37 cellular contexts compared by ENCODE assay signal in the genomic region with DNA sequence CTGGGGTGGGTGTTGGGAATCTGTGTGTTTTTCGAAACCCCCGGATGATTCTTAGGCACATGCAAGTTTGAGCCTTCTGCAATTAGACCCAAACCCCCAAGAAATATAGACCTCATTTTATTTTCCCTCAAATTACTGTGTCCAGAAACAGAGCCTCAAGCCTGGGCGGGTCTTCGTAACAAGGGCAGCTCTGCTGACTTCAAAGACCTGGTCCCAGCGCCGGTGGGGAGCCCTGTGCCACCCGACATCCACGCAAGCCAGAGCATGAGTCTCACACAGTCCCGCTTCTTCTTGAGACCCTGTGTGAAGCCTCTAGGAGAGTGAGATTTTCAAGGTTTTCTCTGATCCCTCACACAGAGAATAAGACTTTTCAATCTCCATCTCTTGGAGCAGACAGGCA.
"Had no signal": no experiment of that assay in that cellular context is flagged by ENCODE, and none has a peak within 500 bp of the region (broad histone marks: within the 10 kb centered on the region; RNA-seq: fewer than 3 reads in every experiment).

No MANE protein-coding gene starts in this region.

- ATAC-seq: activated CD8-positive, alpha-beta memory T cell treated with anti-CD3 and anti-CD28 coated beads, Interleukin-2, amount 10 ng/mL, durations not matched to agents 7 days and 5 days; activated CD8-positive, alpha-beta T cell treated with anti-CD3 and anti-CD28 coated beads for 36 hours; activated naive CD8-positive, alpha-beta T cell treated with anti-CD3 and anti-CD28 coated beads, Interleukin-2, amount 50 U/mL, for 24 hours; T-cell had no signal

- H3K9me3 Mint-ChIP-seq: activated B cell treated with CpG ODN at 0.5 μM for 24 hours; activated CD4-positive, alpha-beta memory T cell treated with anti-CD3 and anti-CD28 coated beads for 36 hours; activated CD4-positive, alpha-beta T cell treated with anti-CD3 and anti-CD28 coated beads, Interleukin-2, amount 10 ng/mL, durations not matched to agents 24 days and 14 days; activated CD8-positive, alpha-beta T cell treated with anti-CD3 and anti-CD28 coated beads for 36 hours; activated naive CD4-positive, alpha-beta T cell treated with anti-CD3 and anti-CD28 coated beads, Interleukin-2, amount 10 ng/mL, durations not matched to agents 7 days and 5 days; activated naive CD4-positive, alpha-beta T cell treated with anti-CD3 and anti-CD28 coated beads, Interleukin-2, amount 50 U/mL, for 24 hours; activated naive CD8-positive, alpha-beta T cell treated with anti-CD3 and anti-CD28 coated beads, Interleukin-2, amount 10 ng/mL, durations not matched to agents 7 days and 5 days; activated naive CD8-positive, alpha-beta T cell treated with anti-CD3 and anti-CD28 coated beads, Interleukin-2, amount 50 U/mL, for 24 hours; activated T-cell treated with anti-CD3 and anti-CD28 coated beads, Interleukin-2, amount 50 U/mL, for 24 hours; activated T-helper 2 cell treated with anti-CD3 and anti-CD28 coated beads, Interferon-gamma antibody, Interleukin-2, Interleukin-4, amounts not matched to agents 10 μg/mL and 5 μg/mL and 100 μg/mL, durations not matched to agents 14 hours and 24 hours and 36 hours; central memory CD8-positive, alpha-beta T cell; T-cell; T-helper 2 cell treated with Interferon-gamma antibody and Interleukin-4, amounts not matched to agents 5 μg/mL and 100 μg/mL, for 36 hours had no signal

- H3K36me3 Mint-ChIP-seq: activated CD4-positive, alpha-beta memory T cell treated with anti-CD3 and anti-CD28 coated beads for 36 hours; activated CD8-positive, alpha-beta memory T cell treated with anti-CD3 and anti-CD28 coated beads, Interleukin-2, amount 10 ng/mL, durations not matched to agents 7 days and 5 days; activated naive CD4-positive, alpha-beta T cell treated with anti-CD3 and anti-CD28 coated beads, Interleukin-2, amount 10 ng/mL, durations not matched to agents 7 days and 5 days; activated naive CD4-positive, alpha-beta T cell treated with anti-CD3 and anti-CD28 coated beads, Interleukin-2, amount 50 U/mL, for 24 hours; activated naive CD8-positive, alpha-beta T cell; activated naive CD8-positive, alpha-beta T cell treated with anti-CD3 and anti-CD28 coated beads, Interleukin-2, amount 10 ng/mL, durations not matched to agents 7 days and 5 days; brain; T-cell had no signal

- H3K27me3 Mint-ChIP-seq: activated B cell treated with CpG ODN at 0.5 μM for 24 hours; activated CD4-positive, alpha-beta memory T cell treated with anti-CD3 and anti-CD28 coated beads for 36 hours; activated CD8-positive, alpha-beta memory T cell treated with anti-CD3 and anti-CD28 coated beads, Interleukin-2, amount 10 ng/mL, durations not matched to agents 7 days and 5 days; activated naive CD4-positive, alpha-beta T cell treated with anti-CD3 and anti-CD28 coated beads, Interleukin-2, amount 10 ng/mL, durations not matched to agents 7 days and 5 days; activated naive CD4-positive, alpha-beta T cell treated with anti-CD3 and anti-CD28 coated beads, Interleukin-2, amount 50 U/mL, for 24 hours; activated naive CD8-positive, alpha-beta T cell treated with anti-CD3 and anti-CD28 coated beads, Interleukin-2, amount 50 U/mL, for 24 hours; brain had no signal

- FAIRE-seq: bronchial epithelial cell, TTC549 had no signal

- H3K4me3 ChIP-seq: ascending aorta, cardiac muscle cell had no signal

- H3K27ac Mint-ChIP-seq: activated B cell treated with CpG ODN at 0.5 μM for 24 hours; activated CD4-positive, alpha-beta memory T cell treated with anti-CD3 and anti-CD28 coated beads for 36 hours; activated CD4-positive, alpha-beta T cell treated with anti-CD3 and anti-CD28 coated beads, Interleukin-2, amount 10 ng/mL, durations not matched to agents 24 days and 14 days; activated CD8-positive, alpha-beta memory T cell treated with anti-CD3 and anti-CD28 coated beads, Interleukin-2, amount 10 ng/mL, durations not matched to agents 7 days and 5 days; activated CD8-positive, alpha-beta T cell treated with anti-CD3 and anti-CD28 coated beads for 36 hours; activated naive CD4-positive, alpha-beta T cell treated with anti-CD3 and anti-CD28 coated beads, Interleukin-2, amount 10 ng/mL, durations not matched to agents 7 days and 5 days; activated naive CD4-positive, alpha-beta T cell treated with anti-CD3 and anti-CD28 coated beads, Interleukin-2, amount 50 U/mL, for 24 hours; activated naive CD8-positive, alpha-beta T cell; activated naive CD8-positive, alpha-beta T cell treated with anti-CD3 and anti-CD28 coated beads, Interleukin-2, amount 10 ng/mL, durations not matched to agents 7 days and 5 days; activated naive CD8-positive, alpha-beta T cell treated with anti-CD3 and anti-CD28 coated beads, Interleukin-2, amount 50 U/mL, for 24 hours; activated T-cell treated with anti-CD3 and anti-CD28 coated beads, Interleukin-2, amount 50 U/mL, for 24 hours; activated T-helper 2 cell treated with anti-CD3 and anti-CD28 coated beads, Interferon-gamma antibody, Interleukin-2, Interleukin-4, amounts not matched to agents 10 μg/mL and 5 μg/mL and 100 μg/mL, durations not matched to agents 14 hours and 24 hours and 36 hours; brain; T-cell; T-helper 2 cell treated with Interferon-gamma antibody and Interleukin-4, amounts not matched to agents 5 μg/mL and 100 μg/mL, for 36 hours had no signal

- H3K27me3 ChIP-seq: ascending aorta, cardiac muscle cell had no signal

- H3K4me1 ChIP-seq: ascending aorta had no signal

- H3K9me3 ChIP-seq: ascending aorta had no signal

- H3K27ac ChIP-seq: ascending aorta, cardiac muscle cell, VCaP had no signal

- H3K4me3 Mint-ChIP-seq: activated B cell treated with CpG ODN at 0.5 μM for 24 hours; activated CD4-positive, alpha-beta memory T cell treated with anti-CD3 and anti-CD28 coated beads for 36 hours; activated CD4-positive, alpha-beta T cell treated with anti-CD3 and anti-CD28 coated beads, Interleukin-2, amount 10 ng/mL, durations not matched to agents 24 days and 14 days; activated CD8-positive, alpha-beta memory T cell treated with anti-CD3 and anti-CD28 coated beads, Interleukin-2, amount 10 ng/mL, durations not matched to agents 7 days and 5 days; activated CD8-positive, alpha-beta T cell treated with anti-CD3 and anti-CD28 coated beads for 36 hours; activated naive CD4-positive, alpha-beta T cell treated with anti-CD3 and anti-CD28 coated beads, Interleukin-2, amount 10 ng/mL, durations not matched to agents 7 days and 5 days; activated naive CD4-positive, alpha-beta T cell treated with anti-CD3 and anti-CD28 coated beads, Interleukin-2, amount 50 U/mL, for 24 hours; activated naive CD8-positive, alpha-beta T cell; activated naive CD8-positive, alpha-beta T cell treated with anti-CD3 and anti-CD28 coated beads, Interleukin-2, amount 10 ng/mL, durations not matched to agents 7 days and 5 days; activated naive CD8-positive, alpha-beta T cell treated with anti-CD3 and anti-CD28 coated beads, Interleukin-2, amount 50 U/mL, for 24 hours; activated T-cell treated with anti-CD3 and anti-CD28 coated beads, Interleukin-2, amount 50 U/mL, for 24 hours; brain; central memory CD8-positive, alpha-beta T cell; T-cell; T-helper 2 cell treated with Interferon-gamma antibody and Interleukin-4, amounts not matched to agents 5 μg/mL and 100 μg/mL, for 36 hours had no signal

- DNase-seq: activated B cell treated with CpG ODN at 0.5 μM for 24 hours; activated CD4-positive, alpha-beta memory T cell treated with anti-CD3 and anti-CD28 coated beads for 36 hours; activated CD4-positive, alpha-beta T cell treated with anti-CD3 and anti-CD28 coated beads for 4 hours; activated CD4-positive, alpha-beta T cell treated with anti-CD3 and anti-CD28 coated beads, Interleukin-2, amount 10 ng/mL, durations not matched to agents 24 days and 14 days; activated CD4-positive, alpha-beta T cell treated with anti-CD3 and anti-CD28 coated beads, Interleukin-2, amount 50 U/mL, for 1 hour; activated CD4-positive, alpha-beta T cell treated with anti-CD3 and anti-CD28 coated beads, Interleukin-2, amount 50 U/mL, for 4 hours; activated CD4-positive, CD25-positive, alpha-beta regulatory T cell treated with anti-CD3 and anti-CD28 coated beads, Interleukin-2, amount 50 U/mL, for 72 hours; activated CD8-positive, alpha-beta memory T cell treated with anti-CD3 and anti-CD28 coated beads for 24 hours; activated CD8-positive, alpha-beta memory T cell treated with anti-CD3 and anti-CD28 coated beads, Interleukin-2, amount 10 ng/mL, durations not matched to agents 7 days and 5 days; activated CD8-positive, alpha-beta memory T cell treated with anti-CD3 and anti-CD28 coated beads, Interleukin-2, amount 50 U/mL, for 48 hours; activated CD8-positive, alpha-beta T cell treated with anti-CD3 and anti-CD28 coated beads for 36 hours; activated effector memory CD4-positive, alpha-beta T cell treated with Interleukin-2 at 50 U/mL for 16 hours; activated gamma-delta T cell; activated naive CD4-positive, alpha-beta T cell treated with anti-CD3 and anti-CD28 coated beads, Interleukin-2, amount 10 ng/mL, durations not matched to agents 7 days and 5 days; activated naive CD4-positive, alpha-beta T cell treated with Interleukin-2 at 50 U/mL for 16 hours; activated naive CD8-positive, alpha-beta T cell treated with anti-CD3 and anti-CD28 coated beads, Interleukin-2, amount 10 ng/mL, durations not matched to agents 7 days and 5 days; activated naive CD8-positive, alpha-beta T cell treated with anti-CD3 and anti-CD28 coated beads, Interleukin-2, amount 50 U/mL, for 24 hours; activated T-cell treated with anti-CD3 and anti-CD28 coated beads, Interleukin-2, amount 50 U/mL, for 24 hours; activated T-cell treated with anti-CD3 and anti-CD28 coated beads, Interleukin-2, amount 50 U/mL, for 48 hours; amygdala; anterior cingulate cortex; caudate nucleus; cerebellar nuclear complex; T-cell; T-helper 2 cell; T-helper 9 cell had no signal

- H3K4me1 Mint-ChIP-seq: activated B cell treated with CpG ODN at 0.5 μM for 24 hours; activated CD4-positive, alpha-beta T cell treated with anti-CD3 and anti-CD28 coated beads, Interleukin-2, amount 10 ng/mL, durations not matched to agents 24 days and 14 days; activated naive CD4-positive, alpha-beta T cell treated with anti-CD3 and anti-CD28 coated beads, Interleukin-2, amount 10 ng/mL, durations not matched to agents 7 days and 5 days; activated naive CD4-positive, alpha-beta T cell treated with anti-CD3 and anti-CD28 coated beads, Interleukin-2, amount 50 U/mL, for 24 hours; activated naive CD8-positive, alpha-beta T cell treated with anti-CD3 and anti-CD28 coated beads, Interleukin-2, amount 10 ng/mL, durations not matched to agents 7 days and 5 days; activated naive CD8-positive, alpha-beta T cell treated with anti-CD3 and anti-CD28 coated beads, Interleukin-2, amount 50 U/mL, for 24 hours; central memory CD8-positive, alpha-beta T cell; T-cell had no signal

- H3K36me3 ChIP-seq: ascending aorta, cardiac muscle cell had no signal
